Comparison of ENCODE assay signal across 29 cellular contexts in genomic region chr3:109035082-109035481, GRCh38.
"Had no signal": no experiment of that assay in that cellular context is flagged by ENCODE, and none has a peak within 500 bp of the region (broad histone marks: within the 10 kb centered on the region; RNA-seq: fewer than 3 reads in every experiment).

No MANE protein-coding gene starts in this region.

- FAIRE-seq: urothelium cell line had no signal

- H3K36me3 ChIP-seq: stomach, suprapubic skin, thoracic aorta, thyroid gland, tibial artery, tibial nerve, transverse colon, upper lobe of left lung, upper lobe of right lung, uterus, vagina had no signal

- ATAC-seq: stimulated activated effector memory CD8-positive, alpha-beta T cell treated with anti-CD3 and anti-CD28 coated beads, Interleukin-12 subunit alpha, Interleukin-12 subunit beta, amount 100 ng/mL, for 72 hours; stimulated activated memory B cell treated with anti-CD40 and anti-IgM and Interleukin-4, amounts not matched to agents 10 μg/mL and 1 μg/mL and 100 μg/mL, for 72 hours; stimulated activated naive B cell treated with anti-CD40 and anti-IgM and Interleukin-4, amounts not matched to agents 10 μg/mL and 1 μg/mL and 100 μg/mL, for 72 hours; stimulated activated naive CD8-positive, alpha-beta T cell treated with anti-CD3 and anti-CD28 coated beads, Interleukin-15, amount 100 ng/mL, for 72 hours; stimulated activated naive CD8-positive, alpha-beta T cell treated with anti-CD3 and anti-CD28 coated beads, Interleukin-15, Interleukin-2, amounts not matched to agents 100 U/mL and 50 U/mL, for 24 hours; upper lobe of right lung had no signal

- H3K4me1 ChIP-seq: stomach, suprapubic skin, testis, thyroid gland, tibial artery, tibial nerve, transverse colon, upper lobe of left lung, upper lobe of right lung, uterus, vagina had no signal

- H3K36me3 Mint-ChIP-seq: stimulated activated effector memory CD8-positive, alpha-beta T cell treated with anti-CD3 and anti-CD28 coated beads, Interleukin-12 subunit alpha, Interleukin-12 subunit beta, amount 100 ng/mL, for 72 hours; stimulated activated memory B cell treated with anti-CD40 and anti-IgM and Interleukin-4, amounts not matched to agents 10 μg/mL and 1 μg/mL and 100 μg/mL, for 72 hours; stimulated activated naive B cell treated with anti-CD40 and anti-IgM and Interleukin-4, amounts not matched to agents 10 μg/mL and 1 μg/mL and 100 μg/mL, for 72 hours; type B pancreatic cell had no signal

- H3K27ac ChIP-seq: stomach, suprapubic skin, testis, thoracic aorta, thyroid gland, tibial artery, tibial nerve, transverse colon, upper lobe of left lung, upper lobe of right lung, uterus, vagina had no signal

- H3K9me3 ChIP-seq: stomach, suprapubic skin, testis, thoracic aorta, thyroid gland, tibial artery, tibial nerve, transverse colon, upper lobe of left lung, upper lobe of right lung, uterus, vagina had no signal

- H3K4me3 ChIP-seq: stomach, suprapubic skin, testis, thoracic aorta, thyroid gland, tibial artery, tibial nerve, transverse colon, upper lobe of left lung, upper lobe of right lung, uterus, vagina had no signal

- H3K27ac Mint-ChIP-seq: stimulated activated effector memory CD8-positive, alpha-beta T cell treated with anti-CD3 and anti-CD28 coated beads, Interleukin-12 subunit alpha, Interleukin-12 subunit beta, amount 100 ng/mL, for 72 hours; stimulated activated memory B cell treated with anti-CD40 and anti-IgM and Interleukin-4, amounts not matched to agents 10 μg/mL and 1 μg/mL and 100 μg/mL, for 72 hours; stimulated activated naive B cell treated with anti-CD40 and anti-IgM and Interleukin-4, amounts not matched to agents 10 μg/mL and 1 μg/mL and 100 μg/mL, for 72 hours; stimulated activated naive CD8-positive, alpha-beta T cell treated with anti-CD3 and anti-CD28 coated beads, Interleukin-15, amount 100 ng/mL, for 72 hours; stimulated activated naive CD8-positive, alpha-beta T cell treated with anti-CD3 and anti-CD28 coated beads, Interleukin-15, Interleukin-2, amounts not matched to agents 100 ng/mL and 50 ng/mL, for 24 hours; type B pancreatic cell had no signal

- DNase-seq: stimulated activated CD4-positive, alpha-beta T cell treated with anti-CD3 and anti-CD28 coated beads, Interleukin-2, amount 100 ng/mL, for 48 hours; stimulated activated CD4-positive, alpha-beta T cell treated with anti-CD3 and anti-CD28 coated beads, Interleukin-4, amount 100 ng/mL, for 1 hour; stimulated activated CD4-positive, alpha-beta T cell treated with anti-CD3 and anti-CD28 coated beads, Interleukin-4, amount 100 ng/mL, for 24 hours; stimulated activated CD4-positive, alpha-beta T cell treated with anti-CD3 and anti-CD28 coated beads, Interleukin-4, amount 100 ng/mL, for 4 hours; stimulated activated CD8-positive, alpha-beta memory T cell treated with anti-CD3 and anti-CD28 coated beads, Interleukin-4, amount 100 ng/mL, for 48 hours; stimulated activated naive B cell treated with anti-CD40 and anti-IgM and Interleukin-4, amounts not matched to agents 10 μg/mL and 1 μg/mL and 100 μg/mL, for 72 hours; stimulated activated naive CD4-positive, alpha-beta T cell; stimulated activated naive CD4-positive, alpha-beta T cell treated with Interleukin-2 at 50 U/mL for 16 hours; stimulated activated naive CD8-positive, alpha-beta T cell treated with anti-CD3 and anti-CD28 coated beads, Interleukin-15, amount 100 ng/mL, for 72 hours; stimulated activated naive CD8-positive, alpha-beta T cell treated with anti-CD3 and anti-CD28 coated beads, Interleukin-15, Interleukin-2, amounts not matched to agents 100 U/mL and 50 U/mL, for 24 hours; stomach; substantia nigra; testis; thyroid gland; tibial artery; transverse colon; trophoblast cell; upper lobe of left lung; upper lobe of right lung; uterus had no signal

- H3K4me1 Mint-ChIP-seq: stimulated activated effector memory CD8-positive, alpha-beta T cell treated with anti-CD3 and anti-CD28 coated beads, Interleukin-12 subunit alpha, Interleukin-12 subunit beta, amount 100 ng/mL, for 72 hours; stimulated activated memory B cell treated with anti-CD40 and anti-IgM and Interleukin-4, amounts not matched to agents 10 μg/mL and 1 μg/mL and 100 μg/mL, for 72 hours; stimulated activated naive B cell treated with anti-CD40 and anti-IgM and Interleukin-4, amounts not matched to agents 10 μg/mL and 1 μg/mL and 100 μg/mL, for 72 hours; stimulated activated naive CD8-positive, alpha-beta T cell treated with anti-CD3 and anti-CD28 coated beads, Interleukin-15, amount 100 ng/mL, for 72 hours had no signal

- H3K4me3 Mint-ChIP-seq: stimulated activated effector memory CD8-positive, alpha-beta T cell treated with anti-CD3 and anti-CD28 coated beads, Interleukin-12 subunit alpha, Interleukin-12 subunit beta, amount 100 ng/mL, for 72 hours; stimulated activated memory B cell treated with anti-CD40 and anti-IgM and Interleukin-4, amounts not matched to agents 10 μg/mL and 1 μg/mL and 100 μg/mL, for 72 hours; stimulated activated naive B cell treated with anti-CD40 and anti-IgM and Interleukin-4, amounts not matched to agents 10 μg/mL and 1 μg/mL and 100 μg/mL, for 72 hours; stimulated activated naive CD8-positive, alpha-beta T cell treated with anti-CD3 and anti-CD28 coated beads, Interleukin-15, amount 100 ng/mL, for 72 hours; stimulated activated naive CD8-positive, alpha-beta T cell treated with anti-CD3 and anti-CD28 coated beads, Interleukin-15, Interleukin-2, amounts not matched to agents 100 ng/mL and 50 ng/mL, for 24 hours; type B pancreatic cell had no signal

- H3K27me3 ChIP-seq: stomach, suprapubic skin, testis, thyroid gland, tibial artery, tibial nerve, transverse colon, upper lobe of left lung, upper lobe of right lung, uterus, vagina had no signal

- H3K9me3 Mint-ChIP-seq: stimulated activated effector memory CD8-positive, alpha-beta T cell treated with anti-CD3 and anti-CD28 coated beads, Interleukin-12 subunit alpha, Interleukin-12 subunit beta, amount 100 ng/mL, for 72 hours; stimulated activated naive CD8-positive, alpha-beta T cell treated with anti-CD3 and anti-CD28 coated beads, Interleukin-15, amount 100 ng/mL, for 72 hours; stimulated activated naive CD8-positive, alpha-beta T cell treated with anti-CD3 and anti-CD28 coated beads, Interleukin-15, Interleukin-2, amounts not matched to agents 100 ng/mL and 50 ng/mL, for 24 hours had no signal
